ENCODE assay signal across 16 cellular contexts in the genomic region with DNA sequence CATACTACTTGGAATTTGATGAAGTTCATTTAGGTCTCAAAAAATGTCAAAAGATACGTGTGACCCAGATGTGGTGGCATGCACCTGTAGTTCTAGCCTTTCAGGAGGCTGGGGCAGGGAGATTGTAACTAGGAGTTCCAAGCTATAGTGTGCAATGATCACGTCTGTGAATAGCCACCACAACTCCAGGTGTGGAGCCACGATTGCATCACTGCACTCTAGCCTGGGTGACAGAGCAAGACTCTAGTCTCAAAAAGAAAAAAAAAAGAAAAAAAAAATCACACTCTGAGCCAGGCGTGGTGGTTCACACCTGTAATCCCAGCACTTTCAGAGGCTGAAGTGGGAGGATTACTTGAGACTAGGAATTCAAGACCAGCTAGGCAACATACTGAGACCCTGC. TPM values are rescaled to one million over a fixed set of nuclear protein-coding genes. Genes with fewer than 3 reads are reported as not detected.
DNase-seq lines count a peak whose midpoint lies in the region; ATAC-seq and TF ChIP-seq lines count a peak whose summit lies in the region.
"Had no signal": no experiment of that assay in that cellular context is flagged by ENCODE, and none has a peak within 500 bp of the region (broad histone marks: within the 10 kb centered on the region; RNA-seq: fewer than 3 reads in every experiment).

No MANE protein-coding gene starts in this region.

- no peaks in the 10 kb centered on the region for H3K9me3 ChIP-seq in thymus (ENCODE audit: control insufficient read depth)
- H3K9me3 ChIP-seq: BLaER1, Caco-2 had no signal

- H3K27ac Mint-ChIP-seq in activated CD4-positive, alpha-beta T cell treated with anti-CD3 and anti-CD28 coated beads for 36 hours, result no peak overlapping the region
- no peak overlapping the region for H3K27ac Mint-ChIP-seq in stimulated activated naive CD8-positive, alpha-beta T cell treated with anti-CD3 and anti-CD28 coated beads, Interleukin-15, amount 100 ng/mL, for 72 hours
- H3K27ac Mint-ChIP-seq in WTC11, result 0 out of 2 replicates have a peak overlapping the region, but pooled peaks have one; percentile 15
- H3K27ac Mint-ChIP-seq: CD8-positive, alpha-beta memory T cell had no signal

- no peak for TF ChIP-seq CTCF in WTC11 (IDR thresholded peaks at IDR 0.05)

- no peaks in the 10 kb centered on the region for H3K36me3 Mint-ChIP-seq in activated CD4-positive, alpha-beta T cell treated with anti-CD3 and anti-CD28 coated beads for 36 hours (ENCODE audit: low read depth)
- no peaks in the 10 kb centered on the region for H3K36me3 Mint-ChIP-seq in WTC11

- peak; percentile 17 for DNase-seq in activated CD4-positive, alpha-beta T cell treated with anti-CD3 and anti-CD28 coated beads for 36 hours
- DNase-seq in activated CD4-positive, alpha-beta T cell treated with anti-CD3 and anti-CD28 coated beads, Interleukin-2, amount 50 U/mL, for 48 hours, result no peak
- no peak for DNase-seq in stimulated activated naive CD8-positive, alpha-beta T cell treated with anti-CD3 and anti-CD28 coated beads, Interleukin-15, amount 100 ng/mL, for 72 hours
- DNase-seq in stimulated activated naive CD8-positive, alpha-beta T cell treated with anti-CD3 and anti-CD28 coated beads, Interleukin-15, Interleukin-2, amounts not matched to agents 100 U/mL and 50 U/mL, for 24 hours, result no peak
- no peak for DNase-seq in WTC11 (ENCODE audit: low spot score)
- DNase-seq: 8988T; AML-193; CD8-positive, alpha-beta memory T cell; GF-D8; GM23248; H7 had no signal

- 34% methylated on average over 4 of the region's 4 CpGs for WGBS in thymus

- ATAC-seq in activated CD4-positive, alpha-beta T cell treated with anti-CD3 and anti-CD28 coated beads for 36 hours, result no peak
- ATAC-seq in stimulated activated naive CD8-positive, alpha-beta T cell treated with anti-CD3 and anti-CD28 coated beads, Interleukin-15, amount 100 ng/mL, for 72 hours, result peak; percentile 48
- no peak for ATAC-seq in stimulated activated naive CD8-positive, alpha-beta T cell treated with anti-CD3 and anti-CD28 coated beads, Interleukin-15, Interleukin-2, amounts not matched to agents 100 U/mL and 50 U/mL, for 24 hours
- ATAC-seq in WTC11 (no peak), HG03469 (IDR thresholded peaks at IDR 0.05; ENCODE audit: unreplicated experiment) (no peak), GM21619 (IDR thresholded peaks at IDR 0.05; ENCODE audit: unreplicated experiment) (no peak)

- POLR2A ChIA-PET in activated CD4-positive, alpha-beta T cell treated with anti-CD3 and anti-CD28 coated beads for 36 hours (lab: Charles Lee), result no interaction called here
- POLR2A ChIA-PET in WTC11 (lab: Charles Lee), result no interaction called here

- no peaks in the 10 kb centered on the region for H3K27me3 ChIP-seq in thymus (ENCODE audit: control insufficient read depth, insufficient read depth)
- H3K27me3 ChIP-seq: BLaER1 had no signal

- H3K27me3 Mint-ChIP-seq in activated CD4-positive, alpha-beta T cell treated with anti-CD3 and anti-CD28 coated beads for 36 hours, result no peaks in the 10 kb centered on the region
- H3K27me3 Mint-ChIP-seq in stimulated activated naive CD8-positive, alpha-beta T cell treated with anti-CD3 and anti-CD28 coated beads, Interleukin-15, amount 100 ng/mL, for 72 hours, result no peaks in the 10 kb centered on the region
- H3K27me3 Mint-ChIP-seq in WTC11 (ENCODE audit: low read depth), result no peaks in the 10 kb centered on the region
- H3K27me3 Mint-ChIP-seq: CD8-positive, alpha-beta memory T cell had no signal

- no peak overlapping the region for H3K4me3 ChIP-seq in thymus (ENCODE audit: low read length)
- H3K4me3 ChIP-seq: BLaER1, GM23248 had no signal

- peaks cover 3% of the 10 kb centered on the region for H3K36me3 ChIP-seq in thymus (ENCODE audit: control insufficient read depth, insufficient read depth)

- peaks cover under 1% of the 10 kb centered on the region for H3K4me1 Mint-ChIP-seq in activated CD4-positive, alpha-beta T cell treated with anti-CD3 and anti-CD28 coated beads for 36 hours
- H3K4me1 Mint-ChIP-seq in stimulated activated naive CD8-positive, alpha-beta T cell treated with anti-CD3 and anti-CD28 coated beads, Interleukin-15, amount 100 ng/mL, for 72 hours, result peaks cover 2% of the 10 kb centered on the region
- H3K4me1 Mint-ChIP-seq in WTC11, result peaks cover 21% of the 10 kb centered on the region

- CTCF ChIA-PET in activated CD4-positive, alpha-beta T cell treated with anti-CD3 and anti-CD28 coated beads for 36 hours (lab: Charles Lee), result interaction anchor here (1.4 kb wide), 1 partner anchor 13 kb away, joined by 6 read pairs; no protein-coding TSS in a partner anchor
- CTCF ChIA-PET in WTC11 (lab: Charles Lee), result interaction anchor here (1.4 to 1.7 kb wide), 2 partner anchors 12 to 149 kb away, joined by 7 read pairs; no protein-coding TSS in a partner anchor

- H3K27ac ChIP-seq in thymus (ENCODE audit: low read depth), result peak overlapping the region; percentile 18
- H3K27ac ChIP-seq: BLaER1, GM23248 had no signal

- intact Hi-C loops in activated CD4-positive, alpha-beta T cell treated with anti-CD3 and anti-CD28 coated beads for 36 hours (cut with DNase I, micrococcal nuclease), result no loop called here

- no peak overlapping the region for H3K4me3 Mint-ChIP-seq in activated CD4-positive, alpha-beta T cell treated with anti-CD3 and anti-CD28 coated beads for 36 hours
- no peak overlapping the region for H3K4me3 Mint-ChIP-seq in stimulated activated naive CD8-positive, alpha-beta T cell treated with anti-CD3 and anti-CD28 coated beads, Interleukin-15, amount 100 ng/mL, for 72 hours
- no peak overlapping the region for H3K4me3 Mint-ChIP-seq in WTC11
- H3K4me3 Mint-ChIP-seq: CD8-positive, alpha-beta memory T cell had no signal

- H3K4me1 ChIP-seq in thymus (ENCODE audit: control insufficient read depth, insufficient read depth, low read length), result peaks cover 2% of the 10 kb centered on the region

- H3K9me3 Mint-ChIP-seq in activated CD4-positive, alpha-beta T cell treated with anti-CD3 and anti-CD28 coated beads for 36 hours (ENCODE audit: low read depth), result no peaks in the 10 kb centered on the region
- H3K9me3 Mint-ChIP-seq in stimulated activated naive CD8-positive, alpha-beta T cell treated with anti-CD3 and anti-CD28 coated beads, Interleukin-15, amount 100 ng/mL, for 72 hours, result no peaks in the 10 kb centered on the region
- H3K9me3 Mint-ChIP-seq in WTC11, result no peaks in the 10 kb centered on the region
- H3K9me3 Mint-ChIP-seq: CD8-positive, alpha-beta memory T cell had no signal

TF ChIP-seq in WTC11, 78 proteins besides CTCF, POLR2A, EP300 and RAD21 (continues in another document):
- no peak for TF ChIP-seq ZNF317 (CRISPR knock-in tag; IDR thresholded peaks at IDR 0.05; ENCODE audit: borderline replicate concordance, low read depth)
- TF ChIP-seq HMGXB4 (CRISPR knock-in tag; IDR thresholded peaks at IDR 0.05), result no peak
- TF ChIP-seq ZNF671 (CRISPR knock-in tag; IDR thresholded peaks at IDR 0.05), result no peak
- no peak for TF ChIP-seq ZNF263 (CRISPR knock-in tag; IDR thresholded peaks at IDR 0.05; ENCODE audit: low read depth)
- no peak for TF ChIP-seq PRRX2 (CRISPR knock-in tag; IDR thresholded peaks at IDR 0.05)
- TF ChIP-seq HMGA2 (CRISPR knock-in tag; IDR thresholded peaks at IDR 0.05), result no peak
- TF ChIP-seq FOXK1 (CRISPR knock-in tag; IDR thresholded peaks at IDR 0.05), result no peak
- TF ChIP-seq MAX (CRISPR knock-in tag; IDR thresholded peaks at IDR 0.05), result no peak
- TF ChIP-seq GRHL2 (CRISPR knock-in tag; IDR thresholded peaks at IDR 0.05; ENCODE audit: insufficient replicate concordance, severe bottlenecking), result no peak
- TF ChIP-seq, protein P1, sequence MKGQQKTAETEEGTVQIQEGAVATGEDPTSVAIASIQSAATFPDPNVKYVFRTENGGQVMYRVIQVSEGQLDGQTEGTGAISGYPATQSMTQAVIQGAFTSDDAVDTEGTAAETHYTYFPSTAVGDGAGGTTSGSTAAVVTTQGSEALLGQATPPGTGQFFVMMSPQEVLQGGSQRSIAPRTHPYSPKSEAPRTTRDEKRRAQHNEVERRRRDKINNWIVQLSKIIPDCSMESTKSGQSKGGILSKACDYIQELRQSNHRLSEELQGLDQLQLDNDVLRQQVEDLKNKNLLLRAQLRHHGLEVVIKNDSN (CRISPR knock-in tag; IDR thresholded peaks at IDR 0.05), result no peak
- TF ChIP-seq, protein P2, sequence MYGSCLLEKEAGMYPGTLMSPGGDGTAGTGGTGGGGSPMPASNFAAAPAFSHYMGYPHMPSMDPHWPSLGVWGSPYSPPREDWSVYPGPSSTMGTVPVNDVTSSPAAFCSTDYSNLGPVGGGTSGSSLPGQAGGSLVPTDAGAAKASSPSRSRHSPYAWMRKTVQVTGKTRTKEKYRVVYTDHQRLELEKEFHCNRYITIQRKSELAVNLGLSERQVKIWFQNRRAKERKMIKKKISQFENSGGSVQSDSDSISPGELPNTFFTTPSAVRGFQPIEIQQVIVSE (CRISPR knock-in tag; IDR thresholded peaks at IDR 0.05; ENCODE audit: borderline replicate concordance), result no peak

RNA-seq across cellular contexts. Expression of gene MAP4, which starts 14.2 kb away (rescaled TPM):
- 100 to 1,000 TPM; 115 to 119 TPM for total RNA-seq in activated CD4-positive, alpha-beta T cell treated with anti-CD3 and anti-CD28 coated beads for 36 hours
- 164 to 199 TPM (median 171 TPM) in 3 replicates for total RNA-seq in WTC11 (2021)
- polyA plus RNA-seq in thymus, result 49.8 TPM
